16 cellular contexts compared by ENCODE assay signal in genomic region chr1:225973158-225973557, GRCh38. TPM values are rescaled to one million over a fixed set of nuclear protein-coding genes. Genes with fewer than 3 reads are reported as not detected.
A peak's percentile ranks its signal among the peaks of the same experiment; 100 is the strongest.
DNase-seq lines count a peak whose midpoint lies in the region; ATAC-seq, FAIRE-seq and TF ChIP-seq lines count a peak whose summit lies in the region.
"Had no signal": no experiment of that assay in that cellular context is flagged by ENCODE, and none has a peak within 500 bp of the region (broad histone marks: within the 10 kb centered on the region; RNA-seq: fewer than 3 reads in every experiment).

No MANE protein-coding gene starts in this region.

- H3K4me3 ChIP-seq in bronchial epithelial cell (ENCODE audit: low read depth, low read length) = no peak overlapping the region
- H3K4me3 ChIP-seq: vagina had no signal

- DNase-seq in ACHN (peak; percentile 49), NCI-H1436 treated with DMSO at 0.1 percent for 48 hours (lab: John Stamatoyannopoulos, UW) (peak; percentile 91), NCI-H510A treated with DMSO at 0.1 percent for 48 hours (lab: John Stamatoyannopoulos, UW) (peak; percentile 95), bronchial epithelial cell (ENCODE audit: low read depth) (peak; percentile 14), COLO829 (ENCODE audit: low spot score) (no peak), Ammon's horn (ENCODE audit: low spot score) (no peak), H4 (ENCODE audit: low spot score) (no peak)
- DNase-seq: activated CD4-positive, alpha-beta T cell treated with anti-CD3 and anti-CD28 coated beads, Interleukin-2, amount 50 U/mL, for 48 hours; brain microvascular endothelial cell; effector memory CD8-positive, alpha-beta T cell; Karpas-422; right cardiac atrium; stimulated activated naive CD4-positive, alpha-beta T cell treated with Interleukin-2 at 50 U/mL for 16 hours had no signal

- TF ChIP-seq CTCF in bronchial epithelial cell (IDR thresholded peaks at IDR 0.05; ENCODE audit: insufficient read depth, low read length, severe bottlenecking) = no peak

- no peaks in the 10 kb centered on the region for H3K27me3 ChIP-seq in bronchial epithelial cell (ENCODE audit: control insufficient read depth, insufficient read depth, low read length)
- H3K27me3 ChIP-seq: brain microvascular endothelial cell, vagina had no signal

- H3K36me3 ChIP-seq in bronchial epithelial cell (ENCODE audit: control insufficient read depth, insufficient read depth, low read length) = no peaks in the 10 kb centered on the region
- H3K36me3 ChIP-seq: brain microvascular endothelial cell, vagina had no signal

- in situ Hi-C loops in ACHN (cut with HindIII; ENCODE audit: low pct_ligation_motif_present, low pct_unique_long_range_greater_than_20kb, low sequenced_read_pairs) = no loop called here

- FAIRE-seq in bronchial epithelial cell (lab: Jason Lieb, UNC) = no peak
- FAIRE-seq: islet of Langerhans had no signal

- no peak for ATAC-seq in GM18520 (IDR thresholded peaks at IDR 0.05; ENCODE audit: unreplicated experiment)
- ATAC-seq: effector memory CD8-positive, alpha-beta T cell had no signal

RNA-seq across cellular contexts. Expression of gene SDE2, which starts 26.0 kb away (rescaled TPM):
- total RNA-seq in bronchial epithelial cell = 41.1 and 46.1 TPM in 2 replicates
- total RNA-seq in H4 (2014; rRNA removed; shearing (Covaris generic)) = 13.6 and 14.3 TPM in 2 replicates

RNA-seq across cellular contexts. Expression of gene LEFTY2, which starts 32.1 kb away (rescaled TPM):
- total RNA-seq in bronchial epithelial cell = not detected in 2 replicates
- not detected in 2 replicates for total RNA-seq in H4 (2014; rRNA removed; shearing (Covaris generic))

RNA-seq across cellular contexts. Expression of gene PYCR2, which starts 49.1 kb away (rescaled TPM):
- 19.5 and 35.3 TPM in 2 replicates for total RNA-seq in bronchial epithelial cell
- 37.2 and 38.6 TPM in 2 replicates for total RNA-seq in H4 (2014; rRNA removed; shearing (Covaris generic))

Comparison
In these comparisons a context has a peak if more than half of its experiments do, and no peak if none do; other contexts are left out.
1. DNase-seq: peak in ACHN (single experiment), NCI-H1436 treated with DMSO at 0.1 percent for 48 hours (single experiment), NCI-H510A treated with DMSO at 0.1 percent for 48 hours (single experiment) and bronchial epithelial cell (single experiment); none in COLO829 (single experiment), Ammon's horn (single experiment) and H4 (single experiment).